ENCODE assay signal across 19 cellular contexts in genomic region chr4:13368262-13368661, GRCh38.
"Had no signal": no experiment of that assay in that cellular context is flagged by ENCODE, and none has a peak within 500 bp of the region (broad histone marks: within the 10 kb centered on the region; RNA-seq: fewer than 3 reads in every experiment).

No MANE protein-coding gene starts in this region.

- H3K27ac ChIP-seq: coronary artery, hepatocyte, lower lobe of right lung had no signal

- H2AFZ ChIP-seq: hepatocyte had no signal

- H3K4me3 ChIP-seq: coronary artery, hepatocyte, lower lobe of right lung had no signal

- H3K9me3 ChIP-seq: lower lobe of right lung had no signal

- DNase-seq: activated CD4-positive, alpha-beta T cell treated with anti-CD3 and anti-CD28 coated beads, Interleukin-2, amount 50 U/mL, for 1 hour; activated CD8-positive, alpha-beta memory T cell treated with anti-CD3 and anti-CD28 coated beads, Interleukin-2, amount 50 U/mL, for 4 hours; activated naive CD4-positive, alpha-beta T cell treated with anti-CD3 and anti-CD28 coated beads for 36 hours; activated T-cell treated with anti-CD3 and anti-CD28 coated beads, Interleukin-2, amount 50 U/mL, for 4 hours; aorta; foreskin fibroblast; islet precursor cell; left colon; lower lobe of right lung; nucleus accumbens; posterior cingulate gyrus; stimulated activated CD4-positive, alpha-beta T cell treated with anti-CD3 and anti-CD28 coated beads, Interleukin-12 subunit alpha, Interleukin-12 subunit beta, amount 100 ng/mL, for 4 hours; stimulated activated CD4-positive, alpha-beta T cell treated with anti-CD3 and anti-CD28 coated beads, Interleukin-1b, Interleukin-23, amount 100 ng/mL, for 48 hours; stimulated activated CD8-positive, alpha-beta memory T cell treated with anti-CD3 and anti-CD28 coated beads, Interleukin-4, amount 100 ng/mL, for 48 hours; stimulated activated naive CD4-positive, alpha-beta T cell had no signal

- FAIRE-seq: endometrium had no signal

- H3K27me3 ChIP-seq: hepatocyte had no signal

- H3K79me2 ChIP-seq: hepatocyte had no signal

- H3K36me3 ChIP-seq: lower lobe of right lung had no signal

- H3K4me2 ChIP-seq: hepatocyte had no signal

- H3K4me1 ChIP-seq: lower lobe of right lung had no signal

- ATAC-seq: activated CD4-positive, CD25-positive, alpha-beta regulatory T cell treated with anti-CD3 and anti-CD28 coated beads, Interleukin-2, amount 50 U/mL, for 24 hours; activated T-cell treated with anti-CD3 and anti-CD28 coated beads, Interleukin-2, amount 50 U/mL, for 4 hours; left colon; lower lobe of right lung had no signal
